In the genomic region with DNA sequence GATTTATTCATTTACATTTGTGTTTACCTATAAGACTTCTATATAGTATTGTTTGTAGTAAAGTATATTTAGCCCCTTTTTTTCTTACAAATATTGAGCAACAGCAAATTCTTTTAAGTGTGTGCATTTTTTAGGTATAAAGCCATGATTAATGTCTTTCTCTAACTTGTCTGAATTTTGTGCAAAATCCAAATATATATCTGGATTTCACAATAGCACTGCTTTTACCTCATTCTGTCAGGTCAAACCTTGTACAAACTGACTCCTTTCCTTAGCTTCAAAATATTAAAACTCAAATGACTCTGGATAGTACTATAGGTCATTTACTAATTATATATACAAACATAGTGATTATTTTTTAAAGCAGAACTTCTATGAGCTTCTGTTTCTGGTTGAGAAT, we compare ENCODE assay signal across 16 cellular contexts.
A peak's percentile ranks its signal among the peaks of the same experiment; 100 is the strongest.
DNase-seq lines count a peak whose midpoint lies in the region; TF ChIP-seq lines count a peak whose summit lies in the region.
"Had no signal": no experiment of that assay in that cellular context is flagged by ENCODE, and none has a peak within 500 bp of the region (broad histone marks: within the 10 kb centered on the region; RNA-seq: fewer than 3 reads in every experiment).

No MANE protein-coding gene starts in this region.

- H3K4me3 ChIP-seq in adipocyte (ENCODE audit: low read length) (no peak overlapping the region), fibroblast of mammary gland (ENCODE audit: control insufficient read depth, low read depth, low read length) (no peak overlapping the region), neural progenitor cell (no peak overlapping the region)
- H3K4me3 ChIP-seq: BLaER1, HAP-1 had no signal

- H3K9me3 Mint-ChIP-seq in neural progenitor cell = peaks cover 3% of the 10 kb centered on the region

- H3K79me2 ChIP-seq in neural progenitor cell (ENCODE audit: low read depth) = no peaks in the 10 kb centered on the region

- peak; percentile 1 for DNase-seq in adipocyte (ENCODE audit: low read depth)
- peak; percentile 12 for DNase-seq in fibroblast of mammary gland (ENCODE audit: low read depth)
- DNase-seq in iris pigment epithelial cell (ENCODE audit: low read depth) = peak; percentile 34
- no peak for DNase-seq in neural progenitor cell (ENCODE audit: low spot score)
- no peak for DNase-seq in activated naive CD4-positive, alpha-beta T cell (lab: John Stamatoyannopoulos, UW)
- DNase-seq in NOMO-1 treated with dmso at 0.1 percent for 144 hours (lab: John Stamatoyannopoulos, UW; ENCODE audit: unreplicated experiment) = no peak
- no peak for DNase-seq in SW480 (ENCODE audit: low spot score)
- DNase-seq: Caco-2; CD4-positive, CD25-positive, alpha-beta regulatory T cell; CD8-positive, alpha-beta T cell; DMS153; DND-41; GOT3 had no signal

- TF ChIP-seq CTCF in fibroblast of mammary gland (conservative IDR thresholded peaks at IDR 0.05; ENCODE audit: control insufficient read depth, insufficient read depth, low read depth, low read length) (no peak), neural progenitor cell (IDR thresholded peaks at IDR 0.05) (no peak)

- no peaks in the 10 kb centered on the region for H3F3A ChIP-seq in neural progenitor cell (ENCODE audit: low read depth)

- H3K4me3 Mint-ChIP-seq in neural progenitor cell = no peak overlapping the region
- H3K4me3 Mint-ChIP-seq: CD4-positive, CD25-positive, alpha-beta regulatory T cell; CD8-positive, alpha-beta T cell had no signal

- H3K4me1 Mint-ChIP-seq in neural progenitor cell = peaks cover 2% of the 10 kb centered on the region
- H3K4me1 Mint-ChIP-seq: CD4-positive, CD25-positive, alpha-beta regulatory T cell had no signal

- no peak overlapping the region for H3K4me2 ChIP-seq in neural progenitor cell
- H3K4me2 ChIP-seq: BLaER1 had no signal

- no peak overlapping the region for H2AFZ ChIP-seq in neural progenitor cell (replicated peaks)

- H4K20me1 ChIP-seq in neural progenitor cell (ENCODE audit: low read depth) = no peaks in the 10 kb centered on the region
- H4K20me1 ChIP-seq: BLaER1 had no signal

- H3K9ac ChIP-seq in adipocyte (ENCODE audit: low read length) (no peak overlapping the region), neural progenitor cell (no peak overlapping the region)
- H3K9ac ChIP-seq: BLaER1 had no signal

- H3K27ac Mint-ChIP-seq in neural progenitor cell = no peak overlapping the region
- H3K27ac Mint-ChIP-seq: CD4-positive, CD25-positive, alpha-beta regulatory T cell; CD8-positive, alpha-beta T cell had no signal

- H3K36me3 Mint-ChIP-seq in neural progenitor cell = no peaks in the 10 kb centered on the region
- H3K36me3 Mint-ChIP-seq: CD4-positive, CD25-positive, alpha-beta regulatory T cell; CD8-positive, alpha-beta T cell had no signal

- H3K4me1 ChIP-seq in adipocyte (ENCODE audit: control insufficient read depth, insufficient read depth, low read length) (peaks cover 24% of the 10 kb centered on the region), neural progenitor cell (no peaks in the 10 kb centered on the region)
- H3K4me1 ChIP-seq: BLaER1, Caco-2, HAP-1 had no signal

- H3K27me3 Mint-ChIP-seq in neural progenitor cell (ENCODE audit: insufficient read depth, low read depth) = no peaks in the 10 kb centered on the region
- H3K27me3 Mint-ChIP-seq: CD4-positive, CD25-positive, alpha-beta regulatory T cell had no signal

- H3K9me3 ChIP-seq in adipocyte (ENCODE audit: control insufficient read depth, low read length) = no peaks in the 10 kb centered on the region
- H3K9me3 ChIP-seq in neural progenitor cell (ENCODE audit: low read depth) = no peaks in the 10 kb centered on the region
- H3K9me3 ChIP-seq: BLaER1, Caco-2, HAP-1 had no signal

- H3K27me3 ChIP-seq in adipocyte (replicated peaks; ENCODE audit: control insufficient read depth, insufficient read depth, low read length) (no peaks in the 10 kb centered on the region), neural progenitor cell (no peaks in the 10 kb centered on the region)
- H3K27me3 ChIP-seq: BLaER1 had no signal

- H3K36me3 ChIP-seq in adipocyte (ENCODE audit: control insufficient read depth, insufficient read depth, low read length, severe bottlenecking) (no peaks in the 10 kb centered on the region), neural progenitor cell (no peaks in the 10 kb centered on the region)
- H3K36me3 ChIP-seq: BLaER1, HAP-1 had no signal

- H3K27ac ChIP-seq in neural progenitor cell = no peak overlapping the region
- H3K27ac ChIP-seq: BLaER1, C4-2B had no signal

Comparison
In these comparisons a context has a peak if more than half of its experiments do, and no peak if none do; other contexts are left out.
1. DNase-seq: peak in adipocyte (single experiment), fibroblast of mammary gland (single experiment) and iris pigment epithelial cell (single experiment); none in neural progenitor cell (single experiment), activated naive CD4-positive, alpha-beta T cell (0 of 4), NOMO-1 treated with dmso at 0.1 percent for 144 hours (single experiment) and SW480 (single experiment).